In genomic region chr1:203325418-203326091, GRCh38 we compare ENCODE assay signal across 8 cellular contexts. TPM values are rescaled to one million over a fixed set of nuclear protein-coding genes. Genes with fewer than 3 reads are reported as not detected.
DNase-seq lines count a peak whose midpoint lies in the region; ATAC-seq, FAIRE-seq and TF ChIP-seq lines count a peak whose summit lies in the region.

No MANE protein-coding gene starts in this region.

- H3K9me3 Mint-ChIP-seq in GM23338 (no peaks in the 10 kb centered on the region), natural killer cell (no peaks in the 10 kb centered on the region)

- intact Hi-C loops in colonic mucosa (cut with DNase I) = no loop called here
- intact Hi-C loops in natural killer cell (cut with micrococcal nuclease) = loop anchor here (10.0 kb wide), 1 partner anchor 1959 kb away; no protein-coding TSS in a partner anchor

- H3K9me3 ChIP-seq in colonic mucosa = no peaks in the 10 kb centered on the region

- H3K4me1 Mint-ChIP-seq in GM23338 = peaks cover 67% of the 10 kb centered on the region
- H3K4me1 Mint-ChIP-seq in natural killer cell = peaks cover 79 to 82% of the 10 kb centered on the region in 2 donors

- H3K27ac Mint-ChIP-seq in GM23338 = no peak overlapping the region
- peak overlapping the region; percentile 94 to 99 for H3K27ac Mint-ChIP-seq in natural killer cell

- H3K27me3 ChIP-seq in GM23338 (ENCODE audit: insufficient read depth) (peaks cover 62% of the 10 kb centered on the region), colonic mucosa (no peaks in the 10 kb centered on the region)

- H3K27me3 Mint-ChIP-seq in GM23338 (ENCODE audit: insufficient read depth, low read depth, poor library complexity) (peaks cover 24% of the 10 kb centered on the region), natural killer cell (ENCODE audit: low read depth in 2 of 2) (no peaks in the 10 kb centered on the region)

- no peak for TF ChIP-seq CTCF in GM23338 (conservative IDR thresholded peaks at IDR 0.05; ENCODE audit: low read depth in 2 of 2)
- TF ChIP-seq CTCF in colonic mucosa (IDR thresholded peaks at IDR 0.05) = no peak
- no peak for TF ChIP-seq CTCF in natural killer cell (IDR thresholded peaks at IDR 0.05)

- peak overlapping the region; percentile 20 to 76 for H3K9ac ChIP-seq in colonic mucosa (ENCODE audit: low read depth in 2 of 2, low read length in 2 of 2)

- ATAC-seq in GM23338 (no peak), natural killer cell (no peak), HG03280 (IDR thresholded peaks at IDR 0.05; ENCODE audit: unreplicated experiment) (no peak)

- peak overlapping the region; percentile 77 for H3K4me2 ChIP-seq in GM23338

- no peaks in the 10 kb centered on the region for H3K9me2 ChIP-seq in GM23338 (ENCODE audit: insufficient read depth)

- H3F3A ChIP-seq in GM23338 (replicated peaks; ENCODE audit: low read depth) = peaks cover 6% of the 10 kb centered on the region; the same call in 1 of the 2 replicates

- no peaks in the 10 kb centered on the region for H3K36me3 Mint-ChIP-seq in GM23338 (ENCODE audit: low read depth)
- H3K36me3 Mint-ChIP-seq in natural killer cell = no peaks in the 10 kb centered on the region

- H2AFZ ChIP-seq in GM23338 = peak overlapping the region; percentile 91

- H3K4me3 ChIP-seq in GM23338 = peak overlapping the region; percentile 34; the same call in 1 of the 2 replicates
- H3K4me3 ChIP-seq in colonic mucosa = no peak overlapping the region

- peaks cover 37% of the 10 kb centered on the region for H3K4me1 ChIP-seq in GM23338 (ENCODE audit: insufficient read depth)
- peaks cover 49% of the 10 kb centered on the region for H3K4me1 ChIP-seq in colonic mucosa

- FAIRE-seq in urothelium cell line (lab: Jason Lieb, UNC) = no peak

- H3K4me3 Mint-ChIP-seq in GM23338 (0 out of 3 replicates have a peak overlapping the region, but pooled peaks have one; percentile 8), natural killer cell (peak overlapping the region; percentile 61)

- H3K79me2 ChIP-seq in GM23338 (replicated peaks; ENCODE audit: insufficient read depth) = no peaks in the 10 kb centered on the region

- H3K36me3 ChIP-seq in GM23338 (ENCODE audit: insufficient read depth) (no peaks in the 10 kb centered on the region), colonic mucosa (no peaks in the 10 kb centered on the region)

- no peak for DNase-seq in GM23338 (ENCODE audit: low spot score)
- peak; percentile 85 to 95 for DNase-seq in NCI-H446 (lab: John Stamatoyannopoulos, UW)
- peak; percentile 90 for DNase-seq in colonic mucosa
- no peak for DNase-seq in natural killer cell
- no peak for DNase-seq in urothelium cell line (ENCODE audit: low spot score)
- no peak for DNase-seq in kidney tubule cell (ENCODE audit: low spot score)
- DNase-seq in iPS-NIHi7 (ENCODE audit: extremely low spot score) = no peak

- H4K20me1 ChIP-seq in GM23338 (replicated peaks; ENCODE audit: insufficient read depth) = no peaks in the 10 kb centered on the region

- H3K27ac ChIP-seq in GM23338 (ENCODE audit: low read depth) (no peak overlapping the region), colonic mucosa (peak overlapping the region; percentile 99)

TF ChIP-seq in GM23338, 12 proteins besides CTCF, POLR2A, EP300 and RAD21:
- no peak for TF ChIP-seq STAT1 (IDR thresholded peaks at IDR 0.05; ENCODE audit: unreplicated experiment)
- TF ChIP-seq NANOG (IDR thresholded peaks at IDR 0.05; ENCODE audit: borderline replicate concordance) = no peak
- TF ChIP-seq JUNB (IDR thresholded peaks at IDR 0.05; ENCODE audit: unreplicated experiment) = no peak
- no peak for TF ChIP-seq ETS1 (IDR thresholded peaks at IDR 0.05)
- no peak for TF ChIP-seq ZNF114 (CRISPR knock-in tag; IDR thresholded peaks at IDR 0.05)
- no peak for TF ChIP-seq ZNF462 (CRISPR knock-in tag; IDR thresholded peaks at IDR 0.05)
- TF ChIP-seq CREB1 (CRISPR knock-in tag; IDR thresholded peaks at IDR 0.05; ENCODE audit: low read depth) = no peak
- no peak for TF ChIP-seq EZH2phosphoT487 (IDR thresholded peaks at IDR 0.05; ENCODE audit: unreplicated experiment)

RNA-seq across cellular contexts. Expression of gene BTG2, which starts 20.2 kb away (rescaled TPM):
- total RNA-seq in GM23338 (2014; rRNA removed; shearing (Covaris generic)) = 7.8 and 9.1 TPM in 2 replicates
- polyA plus RNA-seq in GM23338 (2016; fragmentation: Nextera tagmentation; extraction: Ambion mirVana) = 5.7 and 6.3 TPM in 2 replicates
- total RNA-seq in colonic mucosa (10 to 100 TPM; 66.4 to 88.0 TPM), natural killer cell (1,000 to 10,000 TPM in 1 of 3 donors, 100 to 1,000 TPM in 2; 499 to 1,024 (median 851) TPM)

RNA-seq across cellular contexts. Expression of gene FMOD, which starts 25.4 kb away (rescaled TPM):
- total RNA-seq in GM23338 (2014; rRNA removed; shearing (Covaris generic)) = 0.31 and 1.3 TPM in 2 replicates
- 0.27 TPM in 1 of 2 replicates, not detected in the other for polyA plus RNA-seq in GM23338 (2016; fragmentation: Nextera tagmentation; extraction: Ambion mirVana)
- total RNA-seq in colonic mucosa = 10 to 100 TPM; 38.6 to 49.3 TPM
- not detected for total RNA-seq in natural killer cell

Comparison
In these comparisons a context has a peak if more than half of its experiments do, and no peak if none do; other contexts are left out.
1. DNase-seq: peak in NCI-H446 (2 of 2) and colonic mucosa (single experiment); none in GM23338 (single experiment), natural killer cell (single experiment), urothelium cell line (single experiment), kidney tubule cell (single experiment) and iPS-NIHi7 (single experiment).
2. RNA of gene BTG2, which starts 20.2 kb away (total RNA-seq): 499 to 1,024 TPM in natural killer cell; 66.4 to 88.0 TPM in colonic mucosa and 7.8 to 9.1 TPM in GM23338; every median in the first group is over 4 times any median in the second.
3. RNA of gene FMOD, which starts 25.4 kb away (total RNA-seq): 38.6 to 49.3 TPM in colonic mucosa; 0.31 to 1.3 TPM in GM23338 and not detected in natural killer cell; every median in the first group is over 10 times any median in the second.